In genomic region chr7:150716368-150716767, GRCh38 we compare ENCODE assay signal across 8 cellular contexts. TPM values are rescaled to one million over a fixed set of nuclear protein-coding genes. Genes with fewer than 3 reads are reported as not detected.
A peak's percentile ranks its signal among the peaks of the same experiment; 100 is the strongest.
DNase-seq lines count a peak whose midpoint lies in the region; ATAC-seq and TF ChIP-seq lines count a peak whose summit lies in the region.

Gene GIMAP1 (plus strand): TSS chr7:150716613. CDS start chr7:150719048, 2,435 bp downstream.

- H3K9me3 Mint-ChIP-seq in stimulated activated naive CD8-positive, alpha-beta T cell treated with anti-CD3 and anti-CD28 coated beads, Interleukin-15, amount 100 ng/mL, for 72 hours = peaks cover 15 to 18% of the 10 kb centered on the region in 2 donors

- peak within 1 kb of the TSS; percentile 89 to 97 for H3K27ac Mint-ChIP-seq in stimulated activated naive CD8-positive, alpha-beta T cell treated with anti-CD3 and anti-CD28 coated beads, Interleukin-15, amount 100 ng/mL, for 72 hours

- peak within 1 kb of the TSS; percentile 91 for H3K27ac ChIP-seq in left ventricle myocardium inferior (replicated peaks)
- no peak within 1 kb of the TSS for H3K27ac ChIP-seq in foreskin keratinocyte

- peaks cover 26% of the 10 kb centered on the region for H3K36me3 ChIP-seq in left ventricle myocardium inferior

- H3K4me1 ChIP-seq in left ventricle myocardium inferior (peaks cover 24% of the 10 kb centered on the region), foreskin keratinocyte (no peaks in the 10 kb centered on the region)

- peaks cover 64% of the 10 kb centered on the region for H3K4me1 Mint-ChIP-seq in stimulated activated naive CD8-positive, alpha-beta T cell treated with anti-CD3 and anti-CD28 coated beads, Interleukin-15, amount 100 ng/mL, for 72 hours

- intact Hi-C loops in left ventricle myocardium inferior (cut with micrococcal nuclease) = loop anchor here (10.0 kb wide), 1 partner anchor 82 kb away; the partner anchor contains the start of gene GIMAP6

- peak within 1 kb of the TSS; percentile 82 to 92 for H3K4me3 Mint-ChIP-seq in stimulated activated naive CD8-positive, alpha-beta T cell treated with anti-CD3 and anti-CD28 coated beads, Interleukin-15, amount 100 ng/mL, for 72 hours

- peak; percentile 63 for ATAC-seq in HG03095 (IDR thresholded peaks at IDR 0.05; ENCODE audit: unreplicated experiment)
- peak; percentile 87 for ATAC-seq in stimulated activated naive CD8-positive, alpha-beta T cell treated with anti-CD3 and anti-CD28 coated beads, Interleukin-15, amount 100 ng/mL, for 72 hours
- ATAC-seq in GM21515 (IDR thresholded peaks at IDR 0.05; ENCODE audit: unreplicated experiment) = no peak
- no peak for ATAC-seq in foreskin keratinocyte
- no peak for ATAC-seq in HG02852 (IDR thresholded peaks at IDR 0.05; ENCODE audit: unreplicated experiment)

- peak within 1 kb of the TSS; percentile 69 for H3K4me3 ChIP-seq in left ventricle myocardium inferior

- no peaks in the 10 kb centered on the region for H3K27me3 ChIP-seq in left ventricle myocardium inferior (ENCODE audit: low read depth)
- H3K27me3 ChIP-seq in foreskin keratinocyte = no peaks in the 10 kb centered on the region

- peaks cover 22% of the 10 kb centered on the region for H3K9me3 ChIP-seq in left ventricle myocardium inferior (replicated peaks)

- no peak for TF ChIP-seq CTCF in left ventricle myocardium inferior (IDR thresholded peaks at IDR 0.05; ENCODE audit: borderline replicate concordance)
- TF ChIP-seq CTCF in foreskin keratinocyte (conservative IDR thresholded peaks at IDR 0.05) = no peak

- no peaks in the 10 kb centered on the region for H3K27me3 Mint-ChIP-seq in stimulated activated naive CD8-positive, alpha-beta T cell treated with anti-CD3 and anti-CD28 coated beads, Interleukin-15, amount 100 ng/mL, for 72 hours

- DNase-seq in Ammon's horn (ENCODE audit: low spot score) (peak; percentile 55), left ventricle myocardium inferior (peak; percentile 47), foreskin keratinocyte (no peak)
- peak; percentile 81 for DNase-seq in activated CD8-positive, alpha-beta memory T cell treated with anti-CD3 and anti-CD28 coated beads for 24 hours
- DNase-seq in stimulated activated naive CD8-positive, alpha-beta T cell treated with anti-CD3 and anti-CD28 coated beads, Interleukin-15, amount 100 ng/mL, for 72 hours = peak; percentile 34 to 57

RNA-seq across cellular contexts. Expression of gene GIMAP1, which starts in this region (rescaled TPM):
- 5.9 TPM for total RNA-seq in left ventricle myocardium inferior
- total RNA-seq in foreskin keratinocyte = not detected in 2 replicates
- not detected in 2 replicates for polyA plus RNA-seq in foreskin keratinocyte

Comparison
In these comparisons a context has a peak if more than half of its experiments do, and no peak if none do; other contexts are left out.
1. DNase-seq: peak in Ammon's horn (single experiment), activated CD8-positive, alpha-beta memory T cell treated with anti-CD3 and anti-CD28 coated beads for 24 hours (single experiment), left ventricle myocardium inferior (single experiment) and stimulated activated naive CD8-positive, alpha-beta T cell treated with anti-CD3 and anti-CD28 coated beads, Interleukin-15, amount 100 ng/mL, for 72 hours (2 of 2); none in foreskin keratinocyte (0 of 2).
2. ATAC-seq: peak in HG03095 (single experiment) and stimulated activated naive CD8-positive, alpha-beta T cell treated with anti-CD3 and anti-CD28 coated beads, Interleukin-15, amount 100 ng/mL, for 72 hours (single experiment); none in GM21515 (single experiment), foreskin keratinocyte (single experiment) and HG02852 (single experiment).